ENCODE assay signal across 8 cellular contexts in genomic region chr2:240435457-240435954, GRCh38. TPM values are rescaled to one million over a fixed set of nuclear protein-coding genes. Genes with fewer than 3 reads are reported as not detected.
DNase-seq lines count a peak whose midpoint lies in the region; ATAC-seq and TF ChIP-seq lines count a peak whose summit lies in the region.

TSS of gene GPC1 (plus strand) at chr2:240435663. CDS start at chr2:240435919, 256 bp downstream.

- H3K9ac ChIP-seq in HCT116 (ENCODE audit: low read length) = peak within 1 kb of the TSS; percentile 91
- H3K9ac ChIP-seq in fibroblast of lung (ENCODE audit: insufficient read depth, low read length) = peak within 1 kb of the TSS; percentile 92

- no peaks in the 10 kb centered on the region for H3K9me3 ChIP-seq in HCT116 (ENCODE audit: control insufficient read depth in 1 of 2, insufficient read depth in 1 of 2, low read depth in 1 of 2, low read length in 2 of 2)
- no peaks in the 10 kb centered on the region for H3K9me3 ChIP-seq in fibroblast of lung (ENCODE audit: control insufficient read depth, insufficient read depth, low read depth, low read length)
- no peaks in the 10 kb centered on the region for H3K9me3 ChIP-seq in tibial artery

- no peak for TF ChIP-seq CTCF in HCT116 (IDR thresholded peaks at IDR 0.05 in 2 of 3, conservative IDR thresholded peaks at IDR 0.05 in 1 of 3; ENCODE audit: borderline replicate concordance in 1 of 3, insufficient read depth in 1 of 3, low read depth in 2 of 3, low read length in 2 of 3)
- TF ChIP-seq CTCF in fibroblast of lung (conservative IDR thresholded peaks at IDR 0.05 in 1 of 2, IDR thresholded peaks at IDR 0.05 in 1 of 2; ENCODE audit: low read depth in 1 of 2, low read length in 2 of 2) = no peak
- TF ChIP-seq CTCF in tibial artery (IDR thresholded peaks at IDR 0.05) = peak in 1 of 2 experiments; percentile 23

- H3K4me1 Mint-ChIP-seq in activated T-cell treated with anti-CD3 and anti-CD28 coated beads, Interleukin-2, amount 50 U/mL, for 72 hours (ENCODE audit: low read depth) = peaks cover 12% of the 10 kb centered on the region

- H3K4me1 ChIP-seq in HCT116 (ENCODE audit: control insufficient read depth in 1 of 2, insufficient read depth in 2 of 2, low read length in 2 of 2) (peaks cover 29 to 57% of the 10 kb centered on the region in 2 experiments), fibroblast of lung (ENCODE audit: control insufficient read depth, extremely low read depth, insufficient read depth, low read length) (peaks cover 21% of the 10 kb centered on the region), tibial artery (peaks cover 10 to 49% (median 42%) of the 10 kb centered on the region in 4 donors)

- ATAC-seq in HCT116 = peak; percentile 73
- ATAC-seq in activated T-cell treated with anti-CD3 and anti-CD28 coated beads, Interleukin-2, amount 50 U/mL, for 72 hours (replicated peaks in 1 of 2) = peak; percentile 69 to 73

- POLR2A ChIA-PET in HCT116 (lab: Charles Lee) = no interaction called here

- intact Hi-C loops in HCT116 (cut with micrococcal nuclease) = loop anchor here (1.0 to 10.0 kb wide), 3 partner anchors 48 to 183 kb away; no protein-coding TSS in a partner anchor
- intact Hi-C loops in tibial artery (cut with DNase I; ENCODE audit: low total_unique reads) = loop anchor here (10.0 kb wide), 1 partner anchor 129 kb away; the partner anchor contains the start of genes DUSP28 and RNPEPL1

- RAD21 ChIA-PET in HCT116 (lab: Charles Lee; ENCODE audit: low non-redundant PET in 1 of 2, low total read pairs in 2 of 2, uncharacterized antibody in 2 of 2, unreplicated experiment in 2 of 2) = no interaction called here

- H3K36me3 Mint-ChIP-seq in activated T-cell treated with anti-CD3 and anti-CD28 coated beads, Interleukin-2, amount 50 U/mL, for 72 hours (ENCODE audit: insufficient read depth in 2 of 2) = no peaks in the 10 kb centered on the region

- DNase-seq in NCI-H2029 (lab: John Stamatoyannopoulos, UW) (peak; percentile 36), NCI-H2029 treated with DMSO at 0.1 percent for 48 hours (lab: John Stamatoyannopoulos, UW) (no peak), HCT116 (ENCODE audit: low read depth, low spot score) (peak; percentile 45), NCI-H226 (peak; percentile 76), fibroblast of lung (ENCODE audit: low read depth in 2 of 2) (peak; percentile 75 to 79), myocyte (ENCODE audit: low read depth) (peak; percentile 87), tibial artery (peak; percentile 53 to 87)
- DNase-seq in activated T-cell treated with anti-CD3 and anti-CD28 coated beads, Interleukin-2, amount 50 U/mL, for 72 hours = peak; percentile 58 to 62

- H3K9me3 Mint-ChIP-seq in activated T-cell treated with anti-CD3 and anti-CD28 coated beads, Interleukin-2, amount 50 U/mL, for 72 hours = no peaks in the 10 kb centered on the region

- H3K27ac Mint-ChIP-seq in activated T-cell treated with anti-CD3 and anti-CD28 coated beads, Interleukin-2, amount 50 U/mL, for 72 hours = no peak within 1 kb of the TSS

- H3K4me2 ChIP-seq in HCT116 (ENCODE audit: low read length) = peak within 1 kb of the TSS; percentile 97
- peak within 1 kb of the TSS; percentile 97 for H3K4me2 ChIP-seq in fibroblast of lung (ENCODE audit: extremely low read depth, insufficient read depth, low read length)

- CTCF ChIA-PET in HCT116 (lab: Charles Lee) = interaction anchor here (1.8 kb wide), 1 partner anchor 204 kb away, joined by 5 read pairs; no protein-coding TSS in a partner anchor

- H2AFZ ChIP-seq in HCT116 (ENCODE audit: low read depth, low read length, poor library complexity, severe bottlenecking) = no peak within 1 kb of the TSS
- H2AFZ ChIP-seq in fibroblast of lung (ENCODE audit: low read length) = no peak within 1 kb of the TSS

- H3K36me3 ChIP-seq in HCT116 (ENCODE audit: control insufficient read depth in 1 of 2, insufficient read depth in 2 of 2, low read length in 2 of 2) (no peaks in the 10 kb centered on the region; a peak in 1 of 4 replicates), fibroblast of lung (ENCODE audit: control insufficient read depth, insufficient read depth, low read length) (peaks cover 3% of the 10 kb centered on the region), tibial artery (no peaks in the 10 kb centered on the region)

- no peak for TF ChIP-seq POLR2A in HCT116 (IDR thresholded peaks at IDR 0.05; ENCODE audit: borderline replicate concordance, extremely low read depth, insufficient read depth, insufficient read length)

- H3K4me3 ChIP-seq in HCT116 (replicated peaks in 1 of 2; ENCODE audit: low read depth in 1 of 2, low read length in 2 of 2) = peak within 1 kb of the TSS; percentile 74 to 96
- H3K4me3 ChIP-seq in fibroblast of lung (replicated peaks in 1 of 4; ENCODE audit: control extremely low read depth in 1 of 4, insufficient read depth in 1 of 4, low read depth in 3 of 4, low read length in 4 of 4) = peak within 1 kb of the TSS; percentile 77 to 82 (median 80)
- peak within 1 kb of the TSS; percentile 64 to 69 for H3K4me3 ChIP-seq in tibial artery

- peaks cover 4% of the 10 kb centered on the region; the same call in 1 of the 2 replicates for H4K20me1 ChIP-seq in HCT116 (ENCODE audit: insufficient read depth)
- H4K20me1 ChIP-seq in fibroblast of lung (ENCODE audit: control insufficient read depth, extremely low read depth, insufficient read depth, low read length) = no peaks in the 10 kb centered on the region

- peaks cover 29% of the 10 kb centered on the region for H3K27me3 Mint-ChIP-seq in activated T-cell treated with anti-CD3 and anti-CD28 coated beads, Interleukin-2, amount 50 U/mL, for 72 hours (ENCODE audit: low read depth)

- H3K79me2 ChIP-seq in HCT116 (ENCODE audit: insufficient read depth, low read length) = peaks cover 53% of the 10 kb centered on the region
- H3K79me2 ChIP-seq in fibroblast of lung (ENCODE audit: control insufficient read depth, insufficient read depth, low read length) = peaks cover 43% of the 10 kb centered on the region

- no TSS peak for BruUV-seq in HCT116 (replicated peaks; lab: Mats Ljungman, UMichigan)

- H3K27me3 ChIP-seq in HCT116 (ENCODE audit: insufficient read depth, low read length) = no peaks in the 10 kb centered on the region
- H3K27me3 ChIP-seq in fibroblast of lung (ENCODE audit: control insufficient read depth, insufficient read depth, low read length) = no peaks in the 10 kb centered on the region
- H3K27me3 ChIP-seq in tibial artery = no peaks in the 10 kb centered on the region

- H3K4me3 Mint-ChIP-seq in activated T-cell treated with anti-CD3 and anti-CD28 coated beads, Interleukin-2, amount 50 U/mL, for 72 hours = peak within 1 kb of the TSS; percentile 86 to 90

- peak within 1 kb of the TSS; percentile 95 for H3K27ac ChIP-seq in HCT116 (ENCODE audit: low read depth, low read length)
- peak within 1 kb of the TSS; percentile 88 for H3K27ac ChIP-seq in fibroblast of lung (ENCODE audit: insufficient read depth, low read length)
- peak within 1 kb of the TSS; percentile 81 to 94 for H3K27ac ChIP-seq in tibial artery

- TF ChIP-seq RAD21 in HCT116 (IDR thresholded peaks at IDR 0.05; ENCODE audit: low read depth) = no peak

- H3K9me2 ChIP-seq in HCT116 (ENCODE audit: insufficient read depth) = no peaks in the 10 kb centered on the region

TF ChIP-seq in HCT116, 20 proteins besides CTCF, POLR2A, EP300 and RAD21:
- no peak for TF ChIP-seq EZH2phosphoT487 (IDR thresholded peaks at IDR 0.05; ENCODE audit: borderline replicate concordance)
- TF ChIP-seq POLR2AphosphoS5 (IDR thresholded peaks at IDR 0.05; ENCODE audit: low read depth, low read length) = peak; percentile 66
- no peak for TF ChIP-seq SIN3A (IDR thresholded peaks at IDR 0.05; ENCODE audit: low read depth)
TF ChIP-seq in HCT116: peak in this region for 1.

RNA-seq across cellular contexts. Expression of gene GPC1, which starts in this region (rescaled TPM):
- total RNA-seq in HCT116 (2021; ENCODE audit: unreplicated experiment) (79.1 TPM), fibroblast of lung (67.8 and 218 TPM in 2 replicates), myocyte (757 and 1,139 TPM in 2 replicates)
- 53.8 and 67.7 TPM in 2 replicates for polyA plus RNA-seq in HCT116 (2012)
- total RNA-seq in activated T-cell treated with anti-CD3 and anti-CD28 coated beads, Interleukin-2, amount 50 U/mL, for 72 hours = 1 to 10 TPM; 3.2 to 3.6 TPM
- polyA plus RNA-seq in fibroblast of lung = 113 and 147 TPM in 2 replicates
- polyA plus RNA-seq in fibroblast of lung (2012) = 218 and 275 TPM in 2 replicates
- polyA minus RNA-seq in fibroblast of lung (ENCODE audit: low replicate concordance) = 103 and 179 TPM in 2 replicates
- polyA plus RNA-seq in myocyte (2012) = 811 TPM

Comparison
In these comparisons a context has a peak if more than half of its experiments do, and no peak if none do; other contexts are left out.
1. RNA of gene GPC1 (total RNA-seq): 757 to 1,139 TPM in myocyte, 67.8 to 218 TPM in fibroblast of lung and 79.1 TPM in HCT116 (single experiment); 3.2 to 3.6 TPM in activated T-cell treated with anti-CD3 and anti-CD28 coated beads, Interleukin-2, amount 50 U/mL, for 72 hours; every median in the first group is over 10 times any median in the second.
2. Peak in every context shown above with its lines, with median percentiles within 50 percentile points of each other: H3K27ac ChIP-seq and H3K4me3 ChIP-seq.